Comparison of ENCODE assay signal across 18 cellular contexts in genomic region chr11:134797411-134798089, GRCh38.
DNase-seq lines count a peak whose midpoint lies in the region; ATAC-seq and TF ChIP-seq lines count a peak whose summit lies in the region.
"Had no signal": no experiment of that assay in that cellular context is flagged by ENCODE, and none has a peak within 500 bp of the region (broad histone marks: within the 10 kb centered on the region; RNA-seq: fewer than 3 reads in every experiment).

No MANE protein-coding gene starts in this region.

- H3K27ac ChIP-seq in right lobe of liver, result peak overlapping the region in 1 of 3 donors; percentile 6

- H3K27me3 ChIP-seq in right lobe of liver, result no peaks in the 10 kb centered on the region

- peaks cover 7% of the 10 kb centered on the region for H3K9me3 Mint-ChIP-seq in glutamatergic neuron (ENCODE audit: unreplicated experiment)
- H3K9me3 Mint-ChIP-seq: GM23338 had no signal

- no peaks in the 10 kb centered on the region for H3K36me3 ChIP-seq in right lobe of liver
- H3K36me3 ChIP-seq: BE2C had no signal

- no peak overlapping the region for H3K4me3 Mint-ChIP-seq in glutamatergic neuron (ENCODE audit: unreplicated experiment)
- H3K4me3 Mint-ChIP-seq: CD4-positive, CD25-positive, alpha-beta regulatory T cell; GM23338; HFFc6 had no signal

- H3K4me3 ChIP-seq in right lobe of liver, result no peak overlapping the region
- H3K4me3 ChIP-seq: GM23338 had no signal

- TF ChIP-seq POLR2A in right lobe of liver (IDR thresholded peaks at IDR 0.05), result no peak

- TF ChIP-seq CTCF in right lobe of liver (IDR thresholded peaks at IDR 0.05) (peak in 2 of 4 donors; percentile 10), glutamatergic neuron (IDR thresholded peaks at IDR 0.05; ENCODE audit: partially characterized antibody, unreplicated experiment) (no peak)

- H3K27me3 Mint-ChIP-seq in glutamatergic neuron (ENCODE audit: unreplicated experiment), result peaks cover 11% of the 10 kb centered on the region

- intact Hi-C loops in Right ventricle myocardium inferior (cut with DNase I) (no loop called here), cardiac septum (cut with DNase I) (no loop called here), right lobe of liver (cut with DNase I) (no loop called here)

- no peak overlapping the region for H3K27ac Mint-ChIP-seq in glutamatergic neuron (ENCODE audit: unreplicated experiment)
- H3K27ac Mint-ChIP-seq: CD4-positive, CD25-positive, alpha-beta regulatory T cell; GM23338; HFFc6 had no signal

- H3K9me3 ChIP-seq in right lobe of liver, result no peaks in the 10 kb centered on the region
- H3K9me3 ChIP-seq: BE2C, Caco-2 had no signal

- DNase-seq in Right ventricle myocardium inferior (ENCODE audit: missing footprints) (peak; percentile 58), cardiac septum (ENCODE audit: low spot score) (no peak), left kidney (ENCODE audit: low read depth, low spot score) (peak; percentile 52), right lobe of liver (peak; percentile 39 to 67 (median 62)), ecto neural progenitor cell (ENCODE audit: low spot score) (no peak), glutamatergic neuron (no peak)
- DNase-seq: ACHN; BE2C; C1 segment of cervical spinal cord; CD4-positive, CD25-positive, alpha-beta regulatory T cell; DMS153; DMS79; GDM1; HFFc6 had no signal

- peaks cover 32% of the 10 kb centered on the region for H3K4me1 Mint-ChIP-seq in glutamatergic neuron (ENCODE audit: low read depth, unreplicated experiment)
- H3K4me1 Mint-ChIP-seq: CD4-positive, CD25-positive, alpha-beta regulatory T cell had no signal

- H3K36me3 Mint-ChIP-seq in glutamatergic neuron (ENCODE audit: unreplicated experiment), result no peaks in the 10 kb centered on the region
- H3K36me3 Mint-ChIP-seq: CD4-positive, CD25-positive, alpha-beta regulatory T cell had no signal

- H3K4me1 ChIP-seq in right lobe of liver, result no peaks in the 10 kb centered on the region
- H3K4me1 ChIP-seq: BE2C had no signal

- WGBS in right lobe of liver (ENCODE audit: insufficient coverage, low coverage, low lambda C conversion rate, missing lambda C conversion rate), result 21% methylated on average over 11 of the region's 17 CpGs

- ATAC-seq in Right ventricle myocardium inferior (no peak), right lobe of liver (peak; percentile 65 to 92 (median 85)), HG03457 (IDR thresholded peaks at IDR 0.05; ENCODE audit: unreplicated experiment) (no peak)
- ATAC-seq: GM23338, HCT116 had no signal

Comparison
In these comparisons a context has a peak if more than half of its experiments do, and no peak if none do; other contexts are left out.
1. DNase-seq: peak in Right ventricle myocardium inferior (single experiment), left kidney (single experiment) and right lobe of liver (3 of 3); none in cardiac septum (single experiment), ecto neural progenitor cell (single experiment) and glutamatergic neuron (single experiment).
2. ATAC-seq: peak in right lobe of liver (4 of 4); none in Right ventricle myocardium inferior (single experiment) and HG03457 (single experiment).